In the genomic region with DNA sequence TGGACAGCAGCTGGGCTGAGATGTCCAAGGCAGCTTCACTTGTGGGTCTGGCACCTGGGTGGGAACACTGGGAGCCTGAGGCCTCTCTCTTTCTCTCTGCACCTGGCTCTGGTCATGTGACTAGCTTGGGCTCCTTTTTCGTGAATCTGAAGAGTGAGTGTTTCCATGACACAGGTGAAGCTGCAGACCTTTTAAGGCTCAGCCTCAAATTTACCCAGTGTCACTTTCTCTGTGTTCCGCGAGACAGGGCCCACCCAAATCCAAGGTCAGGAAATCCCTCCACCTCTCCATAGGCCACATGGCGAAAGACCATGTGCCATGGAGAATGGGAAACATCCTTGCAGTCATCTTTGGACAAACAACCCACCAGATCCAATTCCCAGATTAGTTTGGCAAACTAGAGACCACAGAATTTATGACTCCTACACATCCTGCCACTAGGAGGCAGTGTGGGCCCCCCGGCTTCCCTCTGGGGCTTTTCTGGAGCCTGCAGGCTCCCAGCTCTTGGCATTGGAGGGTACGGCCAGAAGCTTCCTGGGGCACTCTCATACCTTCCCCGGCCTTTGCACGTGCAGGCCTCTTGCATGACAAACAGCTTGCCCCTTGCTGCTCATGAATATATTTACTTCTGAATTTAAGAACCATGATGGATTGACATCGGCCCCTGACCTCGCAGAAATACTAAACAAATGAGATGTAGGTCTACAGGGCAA, we compare ENCODE assay signal across 8 cellular contexts.
DNase-seq lines count a peak whose midpoint lies in the region; ATAC-seq and TF ChIP-seq lines count a peak whose summit lies in the region.

No MANE protein-coding gene starts in this region.

- no peaks in the 10 kb centered on the region for H3K36me3 Mint-ChIP-seq in activated CD8-positive, alpha-beta T cell treated with anti-CD3 and anti-CD28 coated beads for 36 hours (ENCODE audit: low read depth)

- no peak overlapping the region for H3K27ac Mint-ChIP-seq in activated CD8-positive, alpha-beta T cell treated with anti-CD3 and anti-CD28 coated beads for 36 hours

- H3K27me3 Mint-ChIP-seq in activated CD8-positive, alpha-beta T cell treated with anti-CD3 and anti-CD28 coated beads for 36 hours: peaks cover 1% of the 10 kb centered on the region

- WGBS in lower leg skin, 2 donors: 82 to 84% methylated on average over 10 of the region's 10 CpGs

- POLR2A ChIA-PET in activated CD8-positive, alpha-beta T cell treated with anti-CD3 and anti-CD28 coated beads for 36 hours (lab: Charles Lee): no interaction called here

- H3K9me3 Mint-ChIP-seq in activated CD8-positive, alpha-beta T cell treated with anti-CD3 and anti-CD28 coated beads for 36 hours: no peaks in the 10 kb centered on the region

- H3K4me1 Mint-ChIP-seq in activated CD8-positive, alpha-beta T cell treated with anti-CD3 and anti-CD28 coated beads for 36 hours (ENCODE audit: low read depth): no peaks in the 10 kb centered on the region

- peak; percentile 80 for TF ChIP-seq CTCF in activated CD8-positive, alpha-beta T cell treated with anti-CD3 and anti-CD28 coated beads for 36 hours (IDR thresholded peaks at IDR 0.05)
- no peak for TF ChIP-seq CTCF in lower leg skin (IDR thresholded peaks at IDR 0.05)

- DNase-seq in DMS 273 (lab: John Stamatoyannopoulos, UW; ENCODE audit: unreplicated experiment) (peak; percentile 74), DMS 273 treated with DMSO at 0.1 percent for 48 hours (lab: John Stamatoyannopoulos, UW) (no peak), KBM-7 (peak; percentile 66), left ventricle myocardium superior (peak; percentile 38), lower leg skin (ENCODE audit: low spot score in 2 of 2) (no peak)
- peak; percentile 55 for DNase-seq in activated CD8-positive, alpha-beta T cell treated with anti-CD3 and anti-CD28 coated beads for 36 hours
- peak; percentile 2 for DNase-seq in stimulated activated CD4-positive, alpha-beta T cell treated with anti-CD3 and anti-CD28 coated beads, Interleukin-2, amount 100 ng/mL, for 4 hours (ENCODE audit: low read depth)

- H3K4me3 ChIP-seq in lower leg skin (ENCODE audit: low read depth, poor library complexity, severe bottlenecking): no peak overlapping the region

- intact Hi-C loops in activated CD8-positive, alpha-beta T cell treated with anti-CD3 and anti-CD28 coated beads for 36 hours (cut with micrococcal nuclease): no loop called here
- intact Hi-C loops in left ventricle myocardium superior (cut with micrococcal nuclease) (loop anchor here (5.0 kb wide), 1 partner anchor 268 kb away; no protein-coding TSS in a partner anchor), lower leg skin (cut with DNase I; ENCODE audit: low total_unique reads) (no loop called here)

- H3K4me3 Mint-ChIP-seq in activated CD8-positive, alpha-beta T cell treated with anti-CD3 and anti-CD28 coated beads for 36 hours: no peak overlapping the region

- in situ Hi-C loops in KBM-7 (cut with MboI; ENCODE audit: low pct_unique_long_range_greater_than_20kb, low sequenced_read_pairs): no loop called here

- no peak for TF ChIP-seq POLR2A in lower leg skin (IDR thresholded peaks at IDR 0.05)

- ATAC-seq in activated CD8-positive, alpha-beta T cell treated with anti-CD3 and anti-CD28 coated beads for 36 hours: no peak
- ATAC-seq in left ventricle myocardium superior (no peak), GM18517 (IDR thresholded peaks at IDR 0.05; ENCODE audit: unreplicated experiment) (no peak)

- CTCF ChIA-PET in activated CD8-positive, alpha-beta T cell treated with anti-CD3 and anti-CD28 coated beads for 36 hours (lab: Charles Lee): interaction anchor here (0.6 to 2.6 kb wide), 13 partner anchors 8 to 508 kb away, joined by 3 to 13 read pairs (median 3); no protein-coding TSS in a partner anchor

Comparison
In these comparisons a context has a peak if more than half of its experiments do, and no peak if none do; other contexts are left out.
1. DNase-seq: peak in DMS 273 (single experiment), KBM-7 (single experiment), activated CD8-positive, alpha-beta T cell treated with anti-CD3 and anti-CD28 coated beads for 36 hours (single experiment), left ventricle myocardium superior (single experiment) and stimulated activated CD4-positive, alpha-beta T cell treated with anti-CD3 and anti-CD28 coated beads, Interleukin-2, amount 100 ng/mL, for 4 hours (single experiment); none in DMS 273 treated with DMSO at 0.1 percent for 48 hours (single experiment) and lower leg skin (0 of 2).